2 cellular contexts compared by ENCODE assay signal in the genomic region with DNA sequence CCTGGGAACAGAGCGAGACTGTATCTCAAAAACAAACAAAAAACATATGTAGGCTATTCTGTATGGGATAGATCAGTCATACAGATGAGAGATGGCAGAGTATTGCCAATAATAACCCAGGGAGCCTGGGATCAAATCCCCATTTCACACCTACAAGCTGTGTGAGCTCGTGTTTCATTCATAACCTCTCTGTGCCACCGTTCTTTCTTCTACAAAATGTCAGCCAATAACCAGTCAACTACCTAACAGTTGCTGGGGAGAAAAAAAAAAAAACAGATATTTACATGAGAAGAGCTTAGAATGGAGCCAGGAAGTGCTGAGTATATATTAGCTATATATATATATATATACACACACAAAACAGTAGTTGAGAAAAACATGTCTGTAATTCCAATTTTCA.
A peak's percentile ranks its signal among the peaks of the same experiment; 100 is the strongest.
TF ChIP-seq lines count a peak whose summit lies in the region.

No MANE protein-coding gene starts in this region.

TF ChIP-seq in HepG2, 621 proteins besides CTCF, POLR2A, EP300 and RAD21:
- TF ChIP-seq ZNF710 (CRISPR knock-in tag; IDR thresholded peaks at IDR 0.05; ENCODE audit: borderline replicate concordance) (no peak), RFX5 (IDR thresholded peaks at IDR 0.05; ENCODE audit: low read depth, low read length) (peak; percentile 55; the same call in 1 of the 2 replicates)
TF ChIP-seq in HepG2: peak in this region for 1.

TF ChIP-seq in GM12878, 131 proteins besides CTCF, POLR2A, EP300 and RAD21:
- TF ChIP-seq CREM (IDR thresholded peaks at IDR 0.05; ENCODE audit: low read depth), result no peak
- TF ChIP-seq RFX5 (IDR thresholded peaks at IDR 0.05; ENCODE audit: low read depth, low read length), result peak; percentile 30; the same call in 1 of the 2 replicates
